8 cellular contexts compared by ENCODE assay signal in the genomic region with DNA sequence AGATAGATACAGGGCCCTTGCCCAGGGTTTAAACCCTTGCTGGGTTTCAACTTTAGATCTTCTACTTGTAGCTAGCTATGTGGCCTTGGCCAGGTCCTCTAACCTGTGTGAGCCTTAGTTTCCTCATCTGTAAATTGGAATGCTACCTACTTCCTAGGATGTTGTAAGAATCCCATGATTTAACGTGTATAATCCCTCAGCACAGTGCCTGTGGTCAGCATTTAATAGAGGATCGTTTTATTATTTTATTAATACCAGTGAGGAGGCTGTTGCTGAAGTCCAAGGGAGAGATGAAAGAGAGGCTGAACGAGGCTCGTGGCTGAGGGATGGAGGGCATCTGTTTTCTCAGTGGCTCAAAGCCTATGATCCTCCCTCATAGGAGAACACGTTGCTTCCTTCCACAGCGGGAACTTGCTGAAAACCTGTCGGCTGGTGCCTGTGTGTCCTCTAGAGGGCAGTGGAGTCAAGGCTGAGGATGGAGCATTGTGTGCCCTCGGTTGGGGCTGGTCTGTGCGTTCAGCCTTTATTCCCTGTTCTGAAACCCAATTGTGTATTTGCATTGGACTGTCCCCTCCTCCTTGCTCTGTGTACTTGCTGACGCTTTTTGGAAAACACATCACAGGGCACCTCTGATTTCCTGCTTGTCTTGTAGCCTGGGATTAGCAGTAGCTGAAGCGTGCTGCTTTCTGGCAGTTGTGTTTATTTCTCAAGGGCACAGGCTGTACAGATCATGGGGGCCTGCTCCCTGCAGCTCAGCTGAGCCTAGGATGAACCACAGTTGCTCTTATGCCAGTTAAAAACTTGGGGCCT.
DNase-seq lines count a peak whose midpoint lies in the region; ATAC-seq, FAIRE-seq and TF ChIP-seq lines count a peak whose summit lies in the region.
"Not testable (repeated sequence)": the region's sequence is repeated elsewhere in the genome, so short reads cannot be mapped to it uniquely, and the experiment has no call there.

No MANE protein-coding gene starts in this region.

- H3K9me3 Mint-ChIP-seq in H9: not testable (repeated sequence)

- H3K23ac ChIP-seq in H9 (ENCODE audit: insufficient read length, low read depth, low read length): not testable (repeated sequence)

- no CpG with 5 or more reads among the region's 11 CpGs for WGBS in H9 (ENCODE audit: extremely low coverage, insufficient read length, low lambda C conversion rate)
- 26% methylated on average over 3 of the region's 11 CpGs for WGBS in GM12878 (ENCODE audit: insufficient coverage, insufficient replicate concordance, low lambda C conversion rate, missing lambda C conversion rate)
- WGBS in heart left ventricle, 4 donors: 17 to 50% (median 34%) methylated on average over 1 to 7 of the region's 11 CpGs

- H2AK5ac ChIP-seq in H9 (ENCODE audit: insufficient read length, low read length): not testable (repeated sequence)

- not testable (repeated sequence) for H3K4me2 ChIP-seq in H9 (ENCODE audit: insufficient read depth, insufficient read length, low read length); GM12878 (ENCODE audit: control insufficient read depth, insufficient read depth); parathyroid adenoma (ENCODE audit: low read length)

- H2BK20ac ChIP-seq in H9 (ENCODE audit: low read depth, low read length, poor library complexity, severe bottlenecking): not testable (repeated sequence)

- not testable (repeated sequence) for H3K4me3 ChIP-seq in GM12878; heart left ventricle; parathyroid adenoma (ENCODE audit: low read depth, low read length)

- H3K27ac Mint-ChIP-seq in H9: not testable (repeated sequence)

- not testable (repeated sequence) for TF ChIP-seq EP300 in GM12878 (IDR thresholded peaks at IDR 0.05; ENCODE audit: borderline replicate concordance in 1 of 2, control insufficient read depth in 1 of 2, low read depth in 2 of 2, low read length in 2 of 2)

- peak; percentile 51 for ATAC-seq in GM18873 (IDR thresholded peaks at IDR 0.05; ENCODE audit: low FRiP score, unreplicated experiment)
- ATAC-seq in HG03432 (IDR thresholded peaks at IDR 0.05; ENCODE audit: unreplicated experiment): peak; percentile 91
- ATAC-seq in GM12878: peak; percentile 100
- ATAC-seq in heart left ventricle: peak; percentile 85 to 98 (median 94)

- H4K8ac ChIP-seq in H9 (replicated peaks; ENCODE audit: insufficient read length, low read depth, low read length): not testable (repeated sequence)

- not testable (repeated sequence) for H3K4me3 Mint-ChIP-seq in H9

- H2BK120ac ChIP-seq in H9 (ENCODE audit: low read depth, low read length, poor library complexity, severe bottlenecking): not testable (repeated sequence)

- H4K5ac ChIP-seq in H9 (ENCODE audit: insufficient read length, low read depth, low read length): not testable (repeated sequence)

- BruUV-seq in GM12878 (replicated peaks; lab: Mats Ljungman, UMichigan): not testable (repeated sequence)

- H3K9ac ChIP-seq in H9 (ENCODE audit: extremely low read depth, insufficient read length, low read length); GM12878 (ENCODE audit: control insufficient read depth, insufficient read depth, low read length); parathyroid adenoma: not testable (repeated sequence)

- FAIRE-seq in A204.1 (lab: Jason Lieb, UNC): peak; percentile 93
- FAIRE-seq in GM12878 (lab: Jason Lieb, UNC): peak; percentile 100

- H2BK5ac ChIP-seq in H9 (ENCODE audit: insufficient read length, low read length): not testable (repeated sequence)

- H3K79me2 ChIP-seq in H9 (ENCODE audit: insufficient read depth, low read length); GM12878 (ENCODE audit: control insufficient read depth, insufficient read depth, low read length); parathyroid adenoma: not testable (repeated sequence)

- CTCF ChIA-PET in GM12878 (lab: Yijun Ruan, JAX): interaction anchor here (0.7 kb wide), 1 partner anchor 170 kb away, joined by 4 read pairs; no protein-coding TSS in a partner anchor

- in situ Hi-C loops in GM12878 (cut with MboI): loop anchor here (10.0 kb wide), 1 partner anchor 173 kb away; no protein-coding TSS in a partner anchor

- not testable (repeated sequence) for H3K79me1 ChIP-seq in H9 (ENCODE audit: insufficient read depth, low read depth, low read length, poor library complexity, severe bottlenecking)

- H3K9me3 ChIP-seq in H9 (ENCODE audit: control insufficient read depth, low read depth, low read length); GM12878 (replicated peaks; ENCODE audit: control insufficient read depth, insufficient read depth, low read length); heart left ventricle; parathyroid adenoma (ENCODE audit: control insufficient read depth, low read length): not testable (repeated sequence)

- H3K27me3 Mint-ChIP-seq in H9 (ENCODE audit: low read depth): not testable (repeated sequence)

- H4K20me1 ChIP-seq in H9 (ENCODE audit: control insufficient read depth, insufficient read depth, insufficient read length); GM12878 (ENCODE audit: control insufficient read depth, insufficient read depth): not testable (repeated sequence)

- not testable (repeated sequence) for DNase-seq in H9; GM12878 (ENCODE audit: low read depth, low spot score)
- DNase-seq in activated CD4-positive, alpha-beta T cell treated with anti-CD3 and anti-CD28 coated beads, Interleukin-2, amount 50 U/mL, for 1 hour: peak; percentile 25
- peak in 4 of 5 donors; percentile 13 to 36 (median 17) for DNase-seq in heart left ventricle

- TF ChIP-seq POLR2A in GM12878 (IDR thresholded peaks at IDR 0.05; ENCODE audit: low read depth, low read length); heart left ventricle (IDR thresholded peaks at IDR 0.05): not testable (repeated sequence)

- H3K27me3 ChIP-seq in H9 (ENCODE audit: insufficient read depth, low read length); GM12878 (replicated peaks in 1 of 2; ENCODE audit: control insufficient read depth in 2 of 2, insufficient read depth in 2 of 2, low read length in 1 of 2); heart left ventricle; parathyroid adenoma (ENCODE audit: control insufficient read depth, insufficient read depth, low read length): not testable (repeated sequence)

- TF ChIP-seq CTCF in H9 (conservative IDR thresholded peaks at IDR 0.05): peak; percentile 50
- TF ChIP-seq CTCF in GM12878 (IDR thresholded peaks at IDR 0.05 in 2 of 3, conservative IDR thresholded peaks at IDR 0.05 in 1 of 3; ENCODE audit: control insufficient read depth in 2 of 3, extremely low read depth in 1 of 3, insufficient read depth in 1 of 3, low read depth in 3 of 3, low read length in 3 of 3): 0 out of 6 replicates have a peak, but pooled peaks of 1 of the 3 experiments have one; percentile 6
- TF ChIP-seq CTCF in heart left ventricle (IDR thresholded peaks at IDR 0.05): peak; percentile 19 to 46 (median 34)
- peak; percentile 44 for TF ChIP-seq CTCF in parathyroid adenoma (IDR thresholded peaks at IDR 0.05)

- not testable (repeated sequence) for H3K14ac ChIP-seq in H9 (ENCODE audit: insufficient read depth, low read length)

- not testable (repeated sequence) for TF ChIP-seq RAD21 in GM12878 (IDR thresholded peaks at IDR 0.05; ENCODE audit: insufficient read depth, low read depth, low read length)

- not testable (repeated sequence) for H4K91ac ChIP-seq in H9 (ENCODE audit: insufficient read length, low read depth, low read length)

- H3T11ph ChIP-seq in H9 (ENCODE audit: low read length): not testable (repeated sequence)

- not testable (repeated sequence) for H3K4ac ChIP-seq in H9 (ENCODE audit: low read depth, low read length)

- H2BK12ac ChIP-seq in H9 (ENCODE audit: insufficient read length, low read depth, low read length): not testable (repeated sequence)

- POLR2A ChIA-PET in GM12878 (lab: Charles Lee): not testable (repeated sequence)

- RAD21 ChIA-PET in GM12878 (lab: Charles Lee; ENCODE audit: unreplicated experiment): not testable (repeated sequence)

- H2AFZ ChIP-seq in H9 (ENCODE audit: low read length); GM12878 (ENCODE audit: control insufficient read depth, low read depth, low read length); parathyroid adenoma: not testable (repeated sequence)

- H3K4me1 ChIP-seq in H9 (ENCODE audit: insufficient read depth, low read length); GM12878 (ENCODE audit: control insufficient read depth, insufficient read depth, low read length); heart left ventricle; parathyroid adenoma: not testable (repeated sequence)

- H3K27ac ChIP-seq in H9 (ENCODE audit: insufficient read length, low read depth, low read length); GM12878 (ENCODE audit: control insufficient read depth, insufficient read depth); heart left ventricle: not testable (repeated sequence)
- peak overlapping the region; percentile 47 for H3K27ac ChIP-seq in parathyroid adenoma

- intact Hi-C loops in GM12878 (cut with micrococcal nuclease; ENCODE audit: unreplicated experiment); heart left ventricle (cut with DNase I): not testable (repeated sequence)

- H3K18ac ChIP-seq in H9 (ENCODE audit: insufficient read length, low read depth, low read length): not testable (repeated sequence)

- H3K23me2 ChIP-seq in H9 (ENCODE audit: insufficient read length, low read depth, low read length, poor library complexity, severe bottlenecking): not testable (repeated sequence)

- not testable (repeated sequence) for H3K4me1 Mint-ChIP-seq in H9

- H3K56ac ChIP-seq in H9 (ENCODE audit: insufficient read length, low read depth, low read length): not testable (repeated sequence)

- SMC1A ChIA-PET in GM12878 (lab: Charles Lee; ENCODE audit: uncharacterized antibody, unreplicated experiment): not testable (repeated sequence)

- not testable (repeated sequence) for H2BK15ac ChIP-seq in H9 (ENCODE audit: low read depth, low read length)

- H3K36me3 Mint-ChIP-seq in H9 (ENCODE audit: insufficient read depth in 1 of 3, low read depth in 3 of 3): not testable (repeated sequence)

- H3K36me3 ChIP-seq in GM12878 (ENCODE audit: control insufficient read depth in 2 of 2, insufficient read depth in 2 of 2, low read length in 1 of 2); heart left ventricle; parathyroid adenoma (ENCODE audit: control insufficient read depth, insufficient read depth, low read length): not testable (repeated sequence)
